In the genomic region with DNA sequence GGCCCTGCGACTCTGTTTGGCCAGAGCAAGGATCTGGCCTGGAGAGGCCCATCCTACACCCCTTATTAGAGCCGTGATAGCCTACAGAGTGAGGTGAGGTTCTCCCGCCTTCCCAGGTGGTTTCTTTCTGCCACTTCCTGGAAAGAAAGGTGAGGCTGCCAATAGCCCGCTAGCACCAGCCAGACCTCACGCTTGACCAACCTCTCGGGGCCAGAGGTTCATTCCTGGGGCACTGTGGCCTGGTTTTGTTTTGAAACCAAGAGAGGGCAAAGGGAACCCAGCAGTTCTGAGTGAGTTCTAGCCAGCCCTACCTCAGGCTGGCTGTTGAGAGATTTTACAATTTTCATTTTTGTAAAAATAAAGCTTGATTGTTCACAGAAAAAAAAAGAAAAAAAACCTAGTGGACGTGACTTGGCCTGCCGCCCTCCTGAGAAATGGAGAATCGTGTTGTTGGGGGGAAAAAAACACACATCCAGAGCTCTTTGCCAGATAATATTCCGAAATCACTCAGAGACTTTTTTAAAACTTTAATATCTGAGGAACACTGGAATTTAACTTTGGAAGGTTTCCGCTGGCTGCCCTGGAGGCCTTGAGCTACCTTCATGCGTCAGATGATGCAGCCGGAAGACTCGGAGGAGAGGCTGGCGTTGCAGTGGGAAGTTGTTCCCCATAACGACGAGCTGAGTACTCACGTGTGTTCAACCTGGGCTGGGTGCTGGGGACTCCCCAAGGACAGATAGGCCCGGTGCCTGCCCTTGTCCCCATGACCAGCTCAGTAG, we compare ENCODE assay signal across 1 cellular context.
TF ChIP-seq lines count a peak whose summit lies in the region.

No MANE protein-coding gene starts in this region.

TF ChIP-seq in GM12878, 131 proteins besides CTCF, POLR2A, EP300 and RAD21:
- TF ChIP-seq, protein P1, sequence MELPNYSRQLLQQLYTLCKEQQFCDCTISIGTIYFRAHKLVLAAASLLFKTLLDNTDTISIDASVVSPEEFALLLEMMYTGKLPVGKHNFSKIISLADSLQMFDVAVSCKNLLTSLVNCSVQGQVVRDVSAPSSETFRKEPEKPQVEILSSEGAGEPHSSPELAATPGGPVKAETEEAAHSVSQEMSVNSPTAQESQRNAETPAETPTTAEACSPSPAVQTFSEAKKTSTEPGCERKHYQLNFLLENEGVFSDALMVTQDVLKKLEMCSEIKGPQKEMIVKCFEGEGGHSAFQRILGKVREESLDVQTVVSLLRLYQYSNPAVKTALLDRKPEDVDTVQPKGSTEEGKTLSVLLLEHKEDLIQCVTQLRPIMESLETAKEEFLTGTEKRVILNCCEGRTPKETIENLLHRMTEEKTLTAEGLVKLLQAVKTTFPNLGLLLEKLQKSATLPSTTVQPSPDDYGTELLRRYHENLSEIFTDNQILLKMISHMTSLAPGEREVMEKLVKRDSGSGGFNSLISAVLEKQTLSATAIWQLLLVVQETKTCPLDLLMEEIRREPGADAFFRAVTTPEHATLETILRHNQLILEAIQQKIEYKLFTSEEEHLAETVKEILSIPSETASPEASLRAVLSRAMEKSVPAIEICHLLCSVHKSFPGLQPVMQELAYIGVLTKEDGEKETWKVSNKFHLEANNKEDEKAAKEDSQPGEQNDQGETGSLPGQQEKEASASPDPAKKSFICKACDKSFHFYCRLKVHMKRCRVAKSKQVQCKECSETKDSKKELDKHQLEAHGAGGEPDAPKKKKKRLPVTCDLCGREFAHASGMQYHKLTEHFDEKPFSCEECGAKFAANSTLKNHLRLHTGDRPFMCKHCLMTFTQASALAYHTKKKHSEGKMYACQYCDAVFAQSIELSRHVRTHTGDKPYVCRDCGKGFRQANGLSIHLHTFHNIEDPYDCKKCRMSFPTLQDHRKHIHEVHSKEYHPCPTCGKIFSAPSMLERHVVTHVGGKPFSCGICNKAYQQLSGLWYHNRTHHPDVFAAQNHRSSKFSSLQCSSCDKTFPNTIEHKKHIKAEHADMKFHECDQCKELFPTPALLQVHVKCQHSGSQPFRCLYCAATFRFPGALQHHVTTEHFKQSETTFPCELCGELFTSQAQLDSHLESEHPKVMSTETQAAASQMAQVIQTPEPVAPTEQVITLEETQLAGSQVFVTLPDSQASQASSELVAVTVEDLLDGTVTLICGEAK (IDR thresholded peaks at IDR 0.05; ENCODE audit: borderline replicate concordance) = peak; percentile 24; the same call in 1 of the 2 replicates
- TF ChIP-seq, protein P2, sequence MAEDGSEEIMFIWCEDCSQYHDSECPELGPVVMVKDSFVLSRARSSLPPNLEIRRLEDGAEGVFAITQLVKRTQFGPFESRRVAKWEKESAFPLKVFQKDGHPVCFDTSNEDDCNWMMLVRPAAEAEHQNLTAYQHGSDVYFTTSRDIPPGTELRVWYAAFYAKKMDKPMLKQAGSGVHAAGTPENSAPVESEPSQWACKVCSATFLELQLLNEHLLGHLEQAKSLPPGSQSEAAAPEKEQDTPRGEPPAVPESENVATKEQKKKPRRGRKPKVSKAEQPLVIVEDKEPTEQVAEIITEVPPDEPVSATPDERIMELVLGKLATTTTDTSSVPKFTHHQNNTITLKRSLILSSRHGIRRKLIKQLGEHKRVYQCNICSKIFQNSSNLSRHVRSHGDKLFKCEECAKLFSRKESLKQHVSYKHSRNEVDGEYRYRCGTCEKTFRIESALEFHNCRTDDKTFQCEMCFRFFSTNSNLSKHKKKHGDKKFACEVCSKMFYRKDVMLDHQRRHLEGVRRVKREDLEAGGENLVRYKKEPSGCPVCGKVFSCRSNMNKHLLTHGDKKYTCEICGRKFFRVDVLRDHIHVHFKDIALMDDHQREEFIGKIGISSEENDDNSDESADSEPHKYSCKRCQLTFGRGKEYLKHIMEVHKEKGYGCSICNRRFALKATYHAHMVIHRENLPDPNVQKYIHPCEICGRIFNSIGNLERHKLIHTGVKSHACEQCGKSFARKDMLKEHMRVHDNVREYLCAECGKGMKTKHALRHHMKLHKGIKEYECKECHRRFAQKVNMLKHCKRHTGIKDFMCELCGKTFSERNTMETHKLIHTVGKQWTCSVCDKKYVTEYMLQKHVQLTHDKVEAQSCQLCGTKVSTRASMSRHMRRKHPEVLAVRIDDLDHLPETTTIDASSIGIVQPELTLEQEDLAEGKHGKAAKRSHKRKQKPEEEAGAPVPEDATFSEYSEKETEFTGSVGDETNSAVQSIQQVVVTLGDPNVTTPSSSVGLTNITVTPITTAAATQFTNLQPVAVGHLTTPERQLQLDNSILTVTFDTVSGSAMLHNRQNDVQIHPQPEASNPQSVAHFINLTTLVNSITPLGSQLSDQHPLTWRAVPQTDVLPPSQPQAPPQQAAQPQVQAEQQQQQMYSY (CRISPR knock-in tag; IDR thresholded peaks at IDR 0.05) = no peak
TF ChIP-seq in GM12878: peak in this region for 1.
